In genomic region chr9:29214702-29215248, GRCh38 we compare ENCODE assay signal across 11 cellular contexts. TPM values are rescaled to one million over a fixed set of nuclear protein-coding genes. Genes with fewer than 3 reads are reported as not detected.
DNase-seq lines count a peak whose midpoint lies in the region; ATAC-seq and TF ChIP-seq lines count a peak whose summit lies in the region.
"Had no signal": no experiment of that assay in that cellular context is flagged by ENCODE, and none has a peak within 500 bp of the region (broad histone marks: within the 10 kb centered on the region; RNA-seq: fewer than 3 reads in every experiment).

No MANE protein-coding gene starts in this region.

- peaks cover 3% of the 10 kb centered on the region for H3K36me3 Mint-ChIP-seq in T-helper 17 cell (ENCODE audit: low read depth)
- H3K36me3 Mint-ChIP-seq in activated CD8-positive, alpha-beta T cell treated with anti-CD3 and anti-CD28 coated beads for 36 hours (ENCODE audit: low read depth): no peaks in the 10 kb centered on the region

- in situ Hi-C loops in G401 (cut with HindIII; ENCODE audit: low sequenced_read_pairs): no loop called here

- H3K36me3 ChIP-seq in HUES6 (ENCODE audit: control insufficient read depth, insufficient read depth, low read length): no peaks in the 10 kb centered on the region
- no peaks in the 10 kb centered on the region for H3K36me3 ChIP-seq in iPS DF 6.9 (ENCODE audit: control insufficient read depth, insufficient read depth, low read length)
- H3K36me3 ChIP-seq: neutrophil had no signal

- no CpG with 5 or more reads among the region's 29 CpGs for WGBS in iPS DF 6.9 (ENCODE audit: insufficient coverage, insufficient read length)

- peak overlapping the region; percentile 14 for H3K9ac ChIP-seq in HUES6 (ENCODE audit: low read length)

- H3K27me3 Mint-ChIP-seq in T-helper 17 cell: peaks cover 59% of the 10 kb centered on the region
- H3K27me3 Mint-ChIP-seq in activated CD8-positive, alpha-beta T cell treated with anti-CD3 and anti-CD28 coated beads for 36 hours: peaks cover 50% of the 10 kb centered on the region

- peak overlapping the region; percentile 96 for H3K4me3 ChIP-seq in HUES6 (ENCODE audit: low read depth, low read length)
- peak overlapping the region; percentile 61; the same call in 1 of the 2 replicates for H3K4me3 ChIP-seq in iPS DF 6.9 (ENCODE audit: low read length)
- H3K4me3 ChIP-seq in retinal pigment epithelial cell (ENCODE audit: low read length): peak overlapping the region; percentile 77

- no peak for DNase-seq in T-helper 17 cell
- DNase-seq in iPS DF 6.9 (ENCODE audit: low read depth, low spot score): peak; percentile 7
- no peak for DNase-seq in retinal pigment epithelial cell (ENCODE audit: low read depth)
- DNase-seq in activated CD8-positive, alpha-beta T cell treated with anti-CD3 and anti-CD28 coated beads for 36 hours: no peak
- no peak for DNase-seq in GM19240 (ENCODE audit: insufficient read length, low spot score)
- no peak for DNase-seq in G401 (ENCODE audit: low spot score)
- DNase-seq: activated CD8-positive, alpha-beta memory T cell treated with anti-CD3 and anti-CD28 coated beads for 24 hours; foreskin melanocyte; SIG-M5 had no signal

- CTCF ChIA-PET in activated CD8-positive, alpha-beta T cell treated with anti-CD3 and anti-CD28 coated beads for 36 hours (lab: Charles Lee): interaction anchor here (1.3 kb wide), 1 partner anchor 441 kb away, joined by 3 read pairs; no protein-coding TSS in a partner anchor

- no peaks in the 10 kb centered on the region for H3K9me3 ChIP-seq in HUES6 (ENCODE audit: control insufficient read depth, insufficient read depth, low read depth, low read length)
- H3K9me3 ChIP-seq in T-helper 17 cell (ENCODE audit: control insufficient read depth, low read length, poor library complexity, severe bottlenecking): no peaks in the 10 kb centered on the region
- H3K9me3 ChIP-seq in iPS DF 6.9 (ENCODE audit: control insufficient read depth, insufficient read depth, low read length): no peaks in the 10 kb centered on the region
- H3K9me3 ChIP-seq: neutrophil had no signal

- H3K9me3 Mint-ChIP-seq in activated CD8-positive, alpha-beta T cell treated with anti-CD3 and anti-CD28 coated beads for 36 hours: no peaks in the 10 kb centered on the region

- TF ChIP-seq CTCF in retinal pigment epithelial cell (conservative IDR thresholded peaks at IDR 0.05; ENCODE audit: low read depth, low read length): no peak
- no peak for TF ChIP-seq CTCF in activated CD8-positive, alpha-beta T cell treated with anti-CD3 and anti-CD28 coated beads for 36 hours (IDR thresholded peaks at IDR 0.05)

- peaks cover 9% of the 10 kb centered on the region for H3K4me1 Mint-ChIP-seq in T-helper 17 cell
- peaks cover 9% of the 10 kb centered on the region for H3K4me1 Mint-ChIP-seq in activated CD8-positive, alpha-beta T cell treated with anti-CD3 and anti-CD28 coated beads for 36 hours (ENCODE audit: low read depth)

- H3K27me3 ChIP-seq in HUES6 (ENCODE audit: control insufficient read depth, insufficient read depth, low read length) (peaks cover 58% of the 10 kb centered on the region), iPS DF 6.9 (ENCODE audit: control insufficient read depth, insufficient read depth, low read length) (peaks cover 4% of the 10 kb centered on the region; the same call in 1 of the 2 replicates)

- peak overlapping the region; percentile 5 for H3K4me3 Mint-ChIP-seq in T-helper 17 cell
- H3K4me3 Mint-ChIP-seq in activated CD8-positive, alpha-beta T cell treated with anti-CD3 and anti-CD28 coated beads for 36 hours: no peak overlapping the region

- intact Hi-C loops in activated CD8-positive, alpha-beta T cell treated with anti-CD3 and anti-CD28 coated beads for 36 hours (cut with micrococcal nuclease): no loop called here

- H3K4me1 ChIP-seq in HUES6 (ENCODE audit: control insufficient read depth, insufficient read depth, low read length) (peaks cover 14% of the 10 kb centered on the region), iPS DF 6.9 (ENCODE audit: control insufficient read depth, insufficient read depth, low read length) (no peaks in the 10 kb centered on the region)

- H3K27ac Mint-ChIP-seq in T-helper 17 cell: no peak overlapping the region
- H3K27ac Mint-ChIP-seq in activated CD8-positive, alpha-beta T cell treated with anti-CD3 and anti-CD28 coated beads for 36 hours: no peak overlapping the region

- POLR2A ChIA-PET in activated CD8-positive, alpha-beta T cell treated with anti-CD3 and anti-CD28 coated beads for 36 hours (lab: Charles Lee): no interaction called here

- no peak for ATAC-seq in T-helper 17 cell
- ATAC-seq in activated CD8-positive, alpha-beta T cell treated with anti-CD3 and anti-CD28 coated beads for 36 hours: no peak

- H3K27ac ChIP-seq in HUES6 (ENCODE audit: low read depth, low read length) (no peak overlapping the region), iPS DF 6.9 (ENCODE audit: low read length) (no peak overlapping the region)
- H3K27ac ChIP-seq: neutrophil had no signal

RNA-seq across cellular contexts. Expression of gene LINGO2, which starts 1.4 kb away (rescaled TPM):
- total RNA-seq in T-helper 17 cell: not detected
- not detected for total RNA-seq in activated CD8-positive, alpha-beta T cell treated with anti-CD3 and anti-CD28 coated beads for 36 hours
- total RNA-seq in G401 (2014; rRNA removed; shearing (Covaris generic)): not detected in 2 replicates
